ENCODE assay signal across 10 cellular contexts in the genomic region with DNA sequence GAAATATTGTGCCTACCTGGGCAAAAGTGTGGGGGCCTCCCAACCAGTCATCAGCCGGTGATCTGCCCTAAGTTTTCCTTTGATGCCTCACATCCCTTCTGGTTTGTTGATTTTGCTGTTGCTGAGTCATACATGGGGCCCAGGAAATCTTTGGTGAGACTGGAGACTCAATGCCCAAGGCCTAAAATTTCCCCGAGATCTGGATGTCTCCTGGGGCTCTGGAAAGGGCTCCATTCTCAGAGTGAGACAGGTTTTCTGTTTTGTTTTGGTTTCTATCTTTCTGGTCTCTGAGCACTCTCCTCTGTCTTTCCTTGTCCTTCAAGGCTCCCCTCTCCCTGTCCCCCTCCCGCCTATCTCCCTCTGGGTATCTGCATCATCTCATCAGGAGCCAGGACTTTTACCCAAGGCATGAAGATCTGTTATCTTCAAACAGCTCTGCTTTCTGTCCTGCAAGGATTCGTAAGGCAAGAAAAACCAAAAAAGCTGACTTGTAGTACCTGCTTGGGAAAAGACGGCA.
A peak's percentile ranks its signal among the peaks of the same experiment; 100 is the strongest.
DNase-seq lines count a peak whose midpoint lies in the region; FAIRE-seq and TF ChIP-seq lines count a peak whose summit lies in the region.
"Had no signal": no experiment of that assay in that cellular context is flagged by ENCODE, and none has a peak within 500 bp of the region (broad histone marks: within the 10 kb centered on the region; RNA-seq: fewer than 3 reads in every experiment).

No MANE protein-coding gene starts in this region.

- no peaks in the 10 kb centered on the region for H3K27me3 Mint-ChIP-seq in CD4-positive, alpha-beta memory T cell

- POLR2A ChIA-PET in CD4-positive, alpha-beta memory T cell (lab: Charles Lee; ENCODE audit: partially characterized antibody) = interaction anchor here (1.7 kb wide), 1 partner anchor 28 kb away, joined by 4 read pairs; no protein-coding TSS in a partner anchor

- H3K4me3 ChIP-seq in prostate gland (no peak overlapping the region), tibial nerve (no peak overlapping the region)
- no peak overlapping the region for H3K4me3 ChIP-seq in CD4-positive, alpha-beta memory T cell (ENCODE audit: low read length in 2 of 2)
- H3K4me3 ChIP-seq: adrenal gland had no signal

- no peaks in the 10 kb centered on the region for H3K9me3 ChIP-seq in prostate gland
- H3K9me3 ChIP-seq in tibial nerve = peaks cover 0 to 13% (median 0%) of the 10 kb centered on the region in 4 donors
- no peaks in the 10 kb centered on the region for H3K9me3 ChIP-seq in CD4-positive, alpha-beta memory T cell (ENCODE audit: control insufficient read depth in 1 of 2, low read length in 2 of 2)
- H3K9me3 ChIP-seq: adrenal gland had no signal

- H3K36me3 ChIP-seq in prostate gland (no peaks in the 10 kb centered on the region), tibial nerve (no peaks in the 10 kb centered on the region)
- no peaks in the 10 kb centered on the region for H3K36me3 ChIP-seq in CD4-positive, alpha-beta memory T cell (ENCODE audit: insufficient read depth, low read length)
- H3K36me3 ChIP-seq: adrenal gland had no signal

- H3K27ac Mint-ChIP-seq in CD4-positive, alpha-beta memory T cell = peak overlapping the region in 1 of 7 donors; percentile 58
- H3K27ac Mint-ChIP-seq: T-helper 2 cell treated with Interferon-gamma antibody and Interleukin-4, amounts not matched to agents 5 μg/mL and 100 μg/mL, for 36 hours had no signal

- TF ChIP-seq CTCF in prostate gland (IDR thresholded peaks at IDR 0.05) (no peak), tibial nerve (IDR thresholded peaks at IDR 0.05) (no peak)

- no peaks in the 10 kb centered on the region for H3K36me3 Mint-ChIP-seq in CD4-positive, alpha-beta memory T cell

- H3K4me1 Mint-ChIP-seq in CD4-positive, alpha-beta memory T cell = peaks cover 5 to 12% (median 10%) of the 10 kb centered on the region in 4 donors

- DNase-seq in H54 (ENCODE audit: insufficient read length, low spot score) (peak; percentile 49), RKO (ENCODE audit: low spot score) (peak; percentile 29), fibroblast of gingiva (ENCODE audit: low read depth) (peak; percentile 46), prostate gland (ENCODE audit: low spot score) (no peak), hippocampal formation (lab: John Stamatoyannopoulos, UW) (no peak), tibial nerve (ENCODE audit: low spot score in 2 of 2) (no peak)
- DNase-seq in CD4-positive, alpha-beta memory T cell = no peak
- DNase-seq: stimulated activated CD4-positive, alpha-beta T cell treated with anti-CD3 and anti-CD28 coated beads, Interleukin-4, amount 100 ng/mL, for 24 hours had no signal

- no peaks in the 10 kb centered on the region for H3K27me3 ChIP-seq in prostate gland (replicated peaks; ENCODE audit: insufficient read depth)
- H3K27me3 ChIP-seq in tibial nerve = no peaks in the 10 kb centered on the region
- no peaks in the 10 kb centered on the region for H3K27me3 ChIP-seq in CD4-positive, alpha-beta memory T cell (ENCODE audit: insufficient read depth, low read length)
- H3K27me3 ChIP-seq: adrenal gland had no signal

- intact Hi-C loops in prostate gland (cut with DNase I) = no loop called here
- intact Hi-C loops in CD4-positive, alpha-beta memory T cell (cut with micrococcal nuclease) = no loop called here

- H3K4me3 Mint-ChIP-seq in CD4-positive, alpha-beta memory T cell = no peak overlapping the region
- H3K4me3 Mint-ChIP-seq: T-helper 2 cell treated with Interferon-gamma antibody and Interleukin-4, amounts not matched to agents 5 μg/mL and 100 μg/mL, for 36 hours had no signal

- FAIRE-seq in H54 (lab: Jason Lieb, UNC) = peak; percentile 84

- no peak for TF ChIP-seq EP300 in tibial nerve (IDR thresholded peaks at IDR 0.05)

- TF ChIP-seq POLR2A in H54 (IDR thresholded peaks at IDR 0.05; ENCODE audit: low read depth, low read length) (no peak), prostate gland (IDR thresholded peaks at IDR 0.05) (no peak), tibial nerve (IDR thresholded peaks at IDR 0.05) (no peak)

- 46% methylated on average over 5 of the region's 5 CpGs for WGBS in prostate gland
- WGBS in tibial nerve, 2 donors = 85 to 87% methylated on average over 5 of the region's 5 CpGs

- CTCF ChIA-PET in CD4-positive, alpha-beta memory T cell (lab: Charles Lee; ENCODE audit: partially characterized antibody) = interaction anchor here (0.7 to 1.7 kb wide), 5 partner anchors 16 to 570 kb away, joined by 3 to 5 read pairs (median 3); partner anchors contain the start of gene FUT8

- peaks cover 0 to 5% (median 1%) of the 10 kb centered on the region in 8 donors for H3K9me3 Mint-ChIP-seq in CD4-positive, alpha-beta memory T cell

- no peaks in the 10 kb centered on the region for H3K4me1 ChIP-seq in prostate gland (replicated peaks)
- peaks cover 0 to 12% (median 0%) of the 10 kb centered on the region in 4 donors for H3K4me1 ChIP-seq in tibial nerve
- H3K4me1 ChIP-seq in CD4-positive, alpha-beta memory T cell (ENCODE audit: insufficient read depth, low read length) = peaks cover 3% of the 10 kb centered on the region
- H3K4me1 ChIP-seq: adrenal gland had no signal

- peak overlapping the region; percentile 21 to 44 for H3K27ac ChIP-seq in prostate gland
- no peak overlapping the region for H3K27ac ChIP-seq in tibial nerve
- no peak overlapping the region for H3K27ac ChIP-seq in CD4-positive, alpha-beta memory T cell (ENCODE audit: low read depth, low read length)
- H3K27ac ChIP-seq: adrenal gland had no signal

Comparison
In these comparisons a context has a peak if more than half of its experiments do, and no peak if none do; other contexts are left out.
1. DNase-seq: peak in H54 (single experiment), RKO (single experiment) and fibroblast of gingiva (single experiment); none in prostate gland (single experiment), hippocampal formation (0 of 2), tibial nerve (0 of 2) and CD4-positive, alpha-beta memory T cell (0 of 5).
2. H3K27ac ChIP-seq: peak in prostate gland (2 of 2); none in tibial nerve (0 of 4) and CD4-positive, alpha-beta memory T cell (single experiment).